1 cellular context compared by ENCODE assay signal in genomic region chr6:106199331-106199730, GRCh38.
TF ChIP-seq lines count a peak whose summit lies in the region.

No MANE protein-coding gene starts in this region.

TF ChIP-seq in IMR-90, 13 proteins besides CTCF, POLR2A, EP300 and RAD21 (continued from another document):
- TF ChIP-seq, protein P1, sequence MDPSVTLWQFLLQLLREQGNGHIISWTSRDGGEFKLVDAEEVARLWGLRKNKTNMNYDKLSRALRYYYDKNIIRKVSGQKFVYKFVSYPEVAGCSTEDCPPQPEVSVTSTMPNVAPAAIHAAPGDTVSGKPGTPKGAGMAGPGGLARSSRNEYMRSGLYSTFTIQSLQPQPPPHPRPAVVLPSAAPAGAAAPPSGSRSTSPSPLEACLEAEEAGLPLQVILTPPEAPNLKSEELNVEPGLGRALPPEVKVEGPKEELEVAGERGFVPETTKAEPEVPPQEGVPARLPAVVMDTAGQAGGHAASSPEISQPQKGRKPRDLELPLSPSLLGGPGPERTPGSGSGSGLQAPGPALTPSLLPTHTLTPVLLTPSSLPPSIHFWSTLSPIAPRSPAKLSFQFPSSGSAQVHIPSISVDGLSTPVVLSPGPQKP (IDR thresholded peaks at IDR 0.05; ENCODE audit: borderline replicate concordance, low read depth, low read length): no peak
- TF ChIP-seq FOS (IDR thresholded peaks at IDR 0.05; ENCODE audit: low read depth, low read length) (no peak), RFX5 (IDR thresholded peaks at IDR 0.05; ENCODE audit: low read depth, low read length) (no peak), MXI1 (IDR thresholded peaks at IDR 0.05; ENCODE audit: borderline replicate concordance, low read depth, low read length) (no peak), USF2 (IDR thresholded peaks at IDR 0.05; ENCODE audit: low read depth, low read length) (no peak), MAFK (IDR thresholded peaks at IDR 0.05; ENCODE audit: low read depth, low read length) (no peak), RCOR1 (IDR thresholded peaks at IDR 0.05; ENCODE audit: insufficient replicate concordance, low read length) (no peak), MAZ (IDR thresholded peaks at IDR 0.05; ENCODE audit: borderline replicate concordance, low read depth, low read length) (no peak), BHLHE40 (IDR thresholded peaks at IDR 0.05; ENCODE audit: low read depth, low read length) (no peak), NFE2L2 (IDR thresholded peaks at IDR 0.05; ENCODE audit: low read depth, low read length) (no peak), SMC3 (IDR thresholded peaks at IDR 0.05; ENCODE audit: low read depth, low read length) (no peak)
TF ChIP-seq in IMR-90: peak in this region for 0.
